In genomic region chr6:53349209-53349693, GRCh38 we compare ENCODE assay signal across 8 cellular contexts. TPM values are rescaled to one million over a fixed set of nuclear protein-coding genes. Genes with fewer than 3 reads are reported as not detected.
DNase-seq lines count a peak whose midpoint lies in the region; ATAC-seq and TF ChIP-seq lines count a peak whose summit lies in the region.

No MANE protein-coding gene starts in this region.

- DNase-seq in PC-3 (no peak), epithelial cell of proximal tubule (ENCODE audit: low read depth) (no peak), progenitor cell of endocrine pancreas (ENCODE audit: low spot score, unreplicated experiment) (no peak), posterior cingulate gyrus (no peak), cerebellar nuclear complex (lab: John Stamatoyannopoulos, UW) (no peak), MV-4-11 (lab: John Stamatoyannopoulos, UW) (no peak)

- TF ChIP-seq CTCF in DOHH2 (IDR thresholded peaks at IDR 0.05; ENCODE audit: low read depth, low read length, poor library complexity, severe bottlenecking) = no peak
- TF ChIP-seq CTCF in PC-3 (conservative IDR thresholded peaks at IDR 0.05; ENCODE audit: low read depth, low read length) = no peak
- TF ChIP-seq CTCF in epithelial cell of proximal tubule (conservative IDR thresholded peaks at IDR 0.05; ENCODE audit: low read depth, low read length) = no peak
- TF ChIP-seq CTCF in progenitor cell of endocrine pancreas (IDR thresholded peaks at IDR 0.05; ENCODE audit: unreplicated experiment) = no peak

- H3K79me2 ChIP-seq in DOHH2 (ENCODE audit: control insufficient read depth, low read length) (peaks cover 54% of the 10 kb centered on the region), PC-3 (ENCODE audit: low read length) (peaks cover 52% of the 10 kb centered on the region)

- H3K27ac Mint-ChIP-seq in progenitor cell of endocrine pancreas = peak overlapping the region; percentile 97

- H3K9me2 ChIP-seq in DOHH2 (replicated peaks; ENCODE audit: control insufficient read depth, low read length) (no peaks in the 10 kb centered on the region), PC-3 (replicated peaks; ENCODE audit: low read length) (no peaks in the 10 kb centered on the region)

- peaks cover 28% of the 10 kb centered on the region for H4K20me1 ChIP-seq in DOHH2 (ENCODE audit: control insufficient read depth, insufficient read depth, low read depth, low read length)
- peaks cover 11% of the 10 kb centered on the region; the same call in 1 of the 2 replicates for H4K20me1 ChIP-seq in PC-3 (ENCODE audit: low read length)

- H3F3A ChIP-seq in DOHH2 (ENCODE audit: control insufficient read depth, insufficient read depth) = no peaks in the 10 kb centered on the region; the same call in 1 of the 2 replicates
- no peaks in the 10 kb centered on the region for H3F3A ChIP-seq in PC-3 (ENCODE audit: low read length, unreplicated experiment)

- peaks cover 12% of the 10 kb centered on the region for H3K4me1 Mint-ChIP-seq in progenitor cell of endocrine pancreas (ENCODE audit: low read depth)

- H3K4me3 Mint-ChIP-seq in progenitor cell of endocrine pancreas (ENCODE audit: low read depth) = peak overlapping the region; percentile 87

- H3K27ac ChIP-seq in DOHH2 (ENCODE audit: low read depth, low read length) = peak overlapping the region; percentile 77
- peak overlapping the region; percentile 61; the same call in 1 of the 2 replicates for H3K27ac ChIP-seq in PC-3 (ENCODE audit: low read length)

- H3K9ac ChIP-seq in PC-3 (ENCODE audit: low read length) = peak overlapping the region; percentile 83

- peaks cover 37% of the 10 kb centered on the region for H3K27me3 Mint-ChIP-seq in progenitor cell of endocrine pancreas

- BruUV-seq in PC-3 (replicated peaks; lab: Mats Ljungman, UMichigan) = TSS peak; percentile 91

- no peaks in the 10 kb centered on the region for H3K9me3 Mint-ChIP-seq in progenitor cell of endocrine pancreas (ENCODE audit: low read depth)

- H2AFZ ChIP-seq in PC-3 (ENCODE audit: low read length) = peak overlapping the region; percentile 97

- CTCF ChIA-PET in PC-3 (lab: Charles Lee) = no interaction called here

- H3K4me1 ChIP-seq in DOHH2 (ENCODE audit: control insufficient read depth, low read length) = peaks cover 53% of the 10 kb centered on the region
- peaks cover 12% of the 10 kb centered on the region for H3K4me1 ChIP-seq in PC-3 (ENCODE audit: insufficient read depth, low read length)

- no peaks in the 10 kb centered on the region for H3K9me3 ChIP-seq in DOHH2 (ENCODE audit: control insufficient read depth, insufficient read depth, low read length)
- H3K9me3 ChIP-seq in PC-3 (ENCODE audit: low read length) = no peaks in the 10 kb centered on the region

- peaks cover 3% of the 10 kb centered on the region for H3K36me3 Mint-ChIP-seq in progenitor cell of endocrine pancreas (ENCODE audit: insufficient read depth)

- intact Hi-C loops in PC-3 (cut with micrococcal nuclease) (loop anchor here (1.0 to 10.0 kb wide), 6 partner anchors 10 to 177 kb away; no protein-coding TSS in a partner anchor), posterior cingulate gyrus (cut with DNase I) (loop anchor here (5.0 kb wide), 1 partner anchor 47 kb away; no protein-coding TSS in a partner anchor)

- peaks cover 5% of the 10 kb centered on the region for H3K27me3 ChIP-seq in DOHH2 (ENCODE audit: control insufficient read depth, low read length)
- H3K27me3 ChIP-seq in PC-3 (ENCODE audit: low read length) = no peaks in the 10 kb centered on the region

- POLR2A ChIA-PET in PC-3 (lab: Charles Lee; ENCODE audit: unreplicated experiment) = interaction anchor here (0.7 kb wide), 1 partner anchor 50 kb away, joined by 4 read pairs; no protein-coding TSS in a partner anchor

- no peak for ATAC-seq in PC-3
- ATAC-seq in GM19452 (IDR thresholded peaks at IDR 0.05; ENCODE audit: unreplicated experiment) = no peak

- H3K4me3 ChIP-seq in DOHH2 (ENCODE audit: low read length) (peak overlapping the region; percentile 88), PC-3 (ENCODE audit: low read length) (peak overlapping the region; percentile 96), epithelial cell of proximal tubule (ENCODE audit: low read depth, low read length) (peak overlapping the region; percentile 92)

- H3K4me2 ChIP-seq in DOHH2 (ENCODE audit: low read length) = peak overlapping the region; percentile 87
- peak overlapping the region; percentile 82 for H3K4me2 ChIP-seq in PC-3 (ENCODE audit: low read length)

- H3K36me3 ChIP-seq in DOHH2 (ENCODE audit: control insufficient read depth, low read length) (peaks cover 41% of the 10 kb centered on the region), PC-3 (ENCODE audit: low read depth, low read length) (no peaks in the 10 kb centered on the region; the same call in 1 of the 2 replicates)

RNA-seq across cellular contexts. Expression of gene ELOVL5, which starts 0.5 kb away (rescaled TPM):
- 57.2 and 62.7 TPM in 2 replicates for total RNA-seq in PC-3 (2014; rRNA removed)
- 55.9 and 101 TPM in 2 replicates for total RNA-seq in epithelial cell of proximal tubule
- 67.1 and 74.4 TPM in 2 replicates for total RNA-seq in progenitor cell of endocrine pancreas
